In the genomic region with DNA sequence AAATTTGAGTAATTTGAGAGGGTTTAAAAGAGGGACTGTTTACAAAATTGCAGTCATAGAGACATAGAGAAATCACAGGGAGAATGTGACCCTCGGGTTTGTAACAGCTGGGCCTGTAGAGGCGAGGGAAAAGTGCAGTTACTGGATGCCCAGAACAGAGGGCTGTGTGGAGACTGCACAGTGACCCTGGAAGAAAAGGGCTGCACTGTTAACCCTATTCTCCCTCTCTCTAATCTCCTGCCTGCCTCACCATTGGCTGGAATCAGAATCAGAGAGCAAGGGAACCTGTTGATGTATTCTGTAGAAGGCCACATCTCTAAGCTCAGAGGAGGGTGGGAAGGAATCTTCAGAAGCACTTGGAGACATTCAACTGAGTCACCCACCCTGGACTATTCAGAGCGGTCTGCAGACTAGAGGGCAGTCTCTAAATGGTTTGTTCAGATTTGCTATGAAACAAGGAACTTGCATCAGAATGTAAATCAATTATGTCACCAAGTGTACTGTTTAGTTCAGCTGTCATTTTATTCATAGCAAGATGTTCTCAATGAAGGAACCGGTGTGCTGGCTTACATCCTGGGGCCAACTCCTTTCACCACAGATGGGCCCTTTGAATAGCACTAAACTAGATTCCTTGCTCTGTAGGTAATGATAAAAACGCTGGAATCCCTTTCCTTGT, we compare ENCODE assay signal across 1 cellular context.
TF ChIP-seq lines count a peak whose summit lies in the region.

No MANE protein-coding gene starts in this region.

TF ChIP-seq in HEK293, 187 proteins besides CTCF, POLR2A, EP300 and RAD21 (continued from another document):
- no peak for TF ChIP-seq AEBP2 (tag by site-specific recombination; IDR thresholded peaks at IDR 0.05; ENCODE audit: borderline replicate concordance)
